9 cellular contexts compared by ENCODE assay signal in genomic region chr20:19628570-19629134, GRCh38.
DNase-seq lines count a peak whose midpoint lies in the region; ATAC-seq and TF ChIP-seq lines count a peak whose summit lies in the region.
"Had no signal": no experiment of that assay in that cellular context is flagged by ENCODE, and none has a peak within 500 bp of the region (broad histone marks: within the 10 kb centered on the region; RNA-seq: fewer than 3 reads in every experiment).

No MANE protein-coding gene starts in this region.

- H3K79me2 ChIP-seq in DOHH2 (ENCODE audit: control insufficient read depth, low read length) (no peaks in the 10 kb centered on the region), SU-DHL-6 (ENCODE audit: insufficient read depth, low read length) (no peaks in the 10 kb centered on the region)

- DNase-seq in NCI-H128 (lab: John Stamatoyannopoulos, UW; ENCODE audit: unreplicated experiment), result peak; percentile 3
- DNase-seq in epithelial cell of proximal tubule (ENCODE audit: low read depth), result peak; percentile 25
- peak; percentile 63 for DNase-seq in naive B cell
- DNase-seq in OCI-M2 (lab: John Stamatoyannopoulos, UW; ENCODE audit: unreplicated experiment), result no peak

- H3F3A ChIP-seq in DOHH2 (ENCODE audit: control insufficient read depth, insufficient read depth) (no peaks in the 10 kb centered on the region), SU-DHL-6 (ENCODE audit: insufficient read depth) (no peaks in the 10 kb centered on the region)

- TF ChIP-seq CTCF in DOHH2 (IDR thresholded peaks at IDR 0.05; ENCODE audit: low read depth, low read length, poor library complexity, severe bottlenecking) (peak; percentile 74), SU-DHL-6 (IDR thresholded peaks at IDR 0.05; ENCODE audit: insufficient read depth, low read length, poor library complexity, severe bottlenecking) (peak; percentile 46), epithelial cell of proximal tubule (conservative IDR thresholded peaks at IDR 0.05; ENCODE audit: low read depth, low read length) (peak; percentile 85)

- H3K4me3 Mint-ChIP-seq in naive B cell, result peak overlapping the region in 1 of 8 donors; percentile 49
- H3K4me3 Mint-ChIP-seq: activated naive CD4-positive, alpha-beta T cell treated with anti-CD3 and anti-CD28 coated beads, Interleukin-2, amount 50 U/mL, for 24 hours had no signal

- H3K27me3 Mint-ChIP-seq in naive B cell, result peaks cover 8 to 27% (median 25%) of the 10 kb centered on the region in 3 donors

- H3K4me3 ChIP-seq in DOHH2 (ENCODE audit: low read length) (no peak overlapping the region), SU-DHL-6 (ENCODE audit: insufficient read depth, low read length, poor library complexity, severe bottlenecking) (no peak overlapping the region), epithelial cell of proximal tubule (ENCODE audit: low read depth, low read length) (no peak overlapping the region)

- H3K27ac ChIP-seq in DOHH2 (ENCODE audit: low read depth, low read length) (no peak overlapping the region), SU-DHL-6 (ENCODE audit: low read depth, low read length) (no peak overlapping the region)

- H3K36me3 Mint-ChIP-seq in naive B cell, result no peaks in the 10 kb centered on the region
- H3K36me3 Mint-ChIP-seq: activated naive CD4-positive, alpha-beta T cell treated with anti-CD3 and anti-CD28 coated beads, Interleukin-2, amount 50 U/mL, for 24 hours had no signal

- H2AFZ ChIP-seq in SU-DHL-6 (ENCODE audit: low read depth, low read length, severe bottlenecking), result no peak overlapping the region

- H3K9me3 ChIP-seq in DOHH2 (ENCODE audit: control insufficient read depth, insufficient read depth, low read length) (no peaks in the 10 kb centered on the region), SU-DHL-6 (ENCODE audit: insufficient read depth, low read length) (no peaks in the 10 kb centered on the region)

- H3K4me2 ChIP-seq in DOHH2 (ENCODE audit: low read length) (no peak overlapping the region), SU-DHL-6 (ENCODE audit: low read depth, low read length, poor library complexity, severe bottlenecking) (no peak overlapping the region)

- H3K36me3 ChIP-seq in DOHH2 (ENCODE audit: control insufficient read depth, low read length), result no peaks in the 10 kb centered on the region
- no peaks in the 10 kb centered on the region for H3K36me3 ChIP-seq in SU-DHL-6 (ENCODE audit: low read length)

- H3K9ac ChIP-seq in SU-DHL-6 (ENCODE audit: low read length), result no peak overlapping the region

- H3K27me3 ChIP-seq in DOHH2 (ENCODE audit: control insufficient read depth, low read length) (no peaks in the 10 kb centered on the region), SU-DHL-6 (ENCODE audit: low read length) (no peaks in the 10 kb centered on the region)

- no peaks in the 10 kb centered on the region for H3K4me1 Mint-ChIP-seq in naive B cell
- H3K4me1 Mint-ChIP-seq: activated naive CD4-positive, alpha-beta T cell treated with anti-CD3 and anti-CD28 coated beads, Interleukin-2, amount 50 U/mL, for 24 hours had no signal

- H4K20me1 ChIP-seq in DOHH2 (ENCODE audit: control insufficient read depth, insufficient read depth, low read depth, low read length), result no peaks in the 10 kb centered on the region
- no peaks in the 10 kb centered on the region for H4K20me1 ChIP-seq in SU-DHL-6 (ENCODE audit: low read depth, low read length)

- no peaks in the 10 kb centered on the region for H3K9me2 ChIP-seq in DOHH2 (replicated peaks; ENCODE audit: control insufficient read depth, low read length)
- H3K9me2 ChIP-seq in SU-DHL-6 (replicated peaks; ENCODE audit: insufficient read depth, low read length), result no peaks in the 10 kb centered on the region

- no peaks in the 10 kb centered on the region for H3K4me1 ChIP-seq in DOHH2 (ENCODE audit: control insufficient read depth, low read length)

- H3K27ac Mint-ChIP-seq in naive B cell, result no peak overlapping the region
- H3K27ac Mint-ChIP-seq: activated naive CD4-positive, alpha-beta T cell treated with anti-CD3 and anti-CD28 coated beads, Interleukin-2, amount 50 U/mL, for 24 hours had no signal

- no peaks in the 10 kb centered on the region for H3K9me3 Mint-ChIP-seq in naive B cell

- ATAC-seq in GM21825 (IDR thresholded peaks at IDR 0.05; ENCODE audit: unreplicated experiment) (peak; percentile 64), naive B cell (ENCODE audit: low read depth in 2 of 2) (peak; percentile 53 to 71), GM19397 (IDR thresholded peaks at IDR 0.05; ENCODE audit: unreplicated experiment) (no peak)
